Comparison of ENCODE assay signal across 8 cellular contexts in the genomic region with DNA sequence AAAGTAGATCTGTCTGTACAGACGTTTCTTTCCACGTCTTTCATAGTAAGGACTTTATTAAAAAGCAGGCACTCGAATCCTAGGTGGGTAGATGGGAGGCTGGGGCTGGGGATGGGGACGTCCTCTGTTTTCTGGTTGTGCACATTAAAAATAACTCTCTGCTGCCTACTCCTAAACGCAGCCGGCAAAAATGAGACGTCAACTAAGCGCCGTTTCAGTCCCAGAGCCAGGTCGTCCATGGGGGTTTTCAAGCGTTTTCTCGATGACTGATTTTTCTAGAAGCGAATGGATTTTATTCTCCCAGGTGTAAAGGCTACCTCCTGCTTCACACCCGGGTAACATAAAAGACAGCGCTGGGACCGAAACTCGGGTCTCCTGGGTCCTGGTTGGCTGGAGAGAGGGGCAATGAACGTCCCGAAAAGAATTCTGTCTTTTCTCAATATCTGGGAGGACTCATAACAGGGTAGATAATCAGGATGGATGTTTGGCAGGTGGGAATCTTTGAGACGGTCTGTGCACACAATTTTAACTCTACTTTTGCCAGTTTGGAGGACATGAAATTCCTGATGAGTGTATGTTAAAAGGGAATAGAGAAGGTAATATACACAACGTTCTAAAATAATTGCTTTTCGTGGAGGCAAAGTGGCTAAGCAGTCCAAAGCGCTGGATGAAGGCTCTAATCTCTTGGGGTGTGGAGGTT. TPM values are rescaled to one million over a fixed set of nuclear protein-coding genes. Genes with fewer than 3 reads are reported as not detected.
DNase-seq lines count a peak whose midpoint lies in the region; TF ChIP-seq lines count a peak whose summit lies in the region.

No MANE protein-coding gene starts in this region.

- H3K4me1 ChIP-seq in ascending aorta (no peaks in the 10 kb centered on the region), mesodermal cell (ENCODE audit: control insufficient read depth, insufficient read depth, low read length, poor library complexity, severe bottlenecking) (no peaks in the 10 kb centered on the region)

- WGBS in mesodermal cell (ENCODE audit: insufficient coverage in 2 of 2), 2 experiments, result 19 to 34% methylated on average over 12 to 21 of the region's 23 CpGs

- H3K4me3 ChIP-seq in ascending aorta, result peak overlapping the region; percentile 21 to 25
- H3K4me3 ChIP-seq in mesodermal cell (ENCODE audit: extremely low read depth, insufficient read depth, low read length, poor library complexity, severe bottlenecking), result peak overlapping the region; percentile 67

- POLR2A ChIA-PET in HEK293T (lab: Yijun Ruan, JAX), result no interaction called here

- CTCF ChIA-PET in HEK293T (lab: Yijun Ruan, JAX), result no interaction called here

- H3K36me3 ChIP-seq in ascending aorta, result no peaks in the 10 kb centered on the region
- H3K36me3 ChIP-seq in mesodermal cell (ENCODE audit: control insufficient read depth, insufficient read depth, low read length), result no peaks in the 10 kb centered on the region

- H3K27ac ChIP-seq in ascending aorta (no peak overlapping the region), mesodermal cell (ENCODE audit: low read depth, low read length, severe bottlenecking) (peak overlapping the region; percentile 67)

- intact Hi-C loops in ascending aorta (cut with DNase I), result no loop called here
- intact Hi-C loops in posterior cingulate gyrus (cut with DNase I), result no loop called here

- DNase-seq in AG20443 (ENCODE audit: low spot score) (peak; percentile 32), HEK293T (ENCODE audit: extremely low spot score) (peak; percentile 26), ascending aorta (ENCODE audit: low spot score in 2 of 2) (no peak), SKM-1 (lab: John Stamatoyannopoulos, UW; ENCODE audit: unreplicated experiment) (no peak), COR-L47 (lab: John Stamatoyannopoulos, UW) (no peak), posterior cingulate gyrus (no peak), NCI-H2029 (lab: John Stamatoyannopoulos, UW) (no peak)

- H3K27me3 ChIP-seq in ascending aorta, result no peaks in the 10 kb centered on the region

- H3K9me3 ChIP-seq in ascending aorta (no peaks in the 10 kb centered on the region), mesodermal cell (ENCODE audit: control insufficient read depth, low read length) (no peaks in the 10 kb centered on the region)

- TF ChIP-seq CTCF in ascending aorta (IDR thresholded peaks at IDR 0.05), result no peak

TF ChIP-seq in HEK293T, 16 proteins besides CTCF, POLR2A, EP300 and RAD21:
- no peak for TF ChIP-seq FOXK2 (IDR thresholded peaks at IDR 0.05)
- no peak for TF ChIP-seq ZNF384 (IDR thresholded peaks at IDR 0.05)
- no peak for TF ChIP-seq FOXA1 (IDR thresholded peaks at IDR 0.05)
- no peak for TF ChIP-seq L3MBTL2 (conservative IDR thresholded peaks at IDR 0.05)
- no peak for TF ChIP-seq NFRKB (IDR thresholded peaks at IDR 0.05)
- TF ChIP-seq CTBP1 (IDR thresholded peaks at IDR 0.05; ENCODE audit: borderline replicate concordance), result no peak
- no peak for TF ChIP-seq ARNT (IDR thresholded peaks at IDR 0.05)
- no peak for TF ChIP-seq ELF4 (IDR thresholded peaks at IDR 0.05)
- TF ChIP-seq SP1 (IDR thresholded peaks at IDR 0.05), result no peak
- no peak for TF ChIP-seq PKNOX1 (IDR thresholded peaks at IDR 0.05)
- no peak for TF ChIP-seq TARDBP (IDR thresholded peaks at IDR 0.05)
- TF ChIP-seq LEF1 (IDR thresholded peaks at IDR 0.05; ENCODE audit: borderline replicate concordance), result no peak
- TF ChIP-seq FOXM1 (IDR thresholded peaks at IDR 0.05; ENCODE audit: borderline replicate concordance), result no peak
- TF ChIP-seq BHLHE40 (IDR thresholded peaks at IDR 0.05; ENCODE audit: borderline replicate concordance), result no peak
- TF ChIP-seq SUZ12 (IDR thresholded peaks at IDR 0.05), result no peak
- no peak for TF ChIP-seq HDGF (IDR thresholded peaks at IDR 0.05; ENCODE audit: borderline replicate concordance)
TF ChIP-seq in HEK293T: peak in this region for 0.

RNA-seq across cellular contexts. Expression of gene GPX6, which starts 25.3 kb away (rescaled TPM):
- total RNA-seq in ascending aorta, result not detected
- polyA plus RNA-seq in mesodermal cell (2013, experiment 1 of 2), result not detected
- polyA plus RNA-seq in mesodermal cell (2013, experiment 2 of 2), result not detected

RNA-seq across cellular contexts. Expression of gene GPX5, which starts 35.3 kb away (rescaled TPM):
- not detected for total RNA-seq in ascending aorta
- polyA plus RNA-seq in mesodermal cell (2013, experiment 1 of 2), result 2.6 TPM
- polyA plus RNA-seq in mesodermal cell (2013, experiment 2 of 2), result 2.3 TPM

RNA-seq across cellular contexts. Expression of gene ZSCAN23, which starts 47.0 kb away (rescaled TPM):
- not detected for total RNA-seq in ascending aorta
- polyA plus RNA-seq in mesodermal cell (2013, experiment 1 of 2), result 3.5 TPM
- polyA plus RNA-seq in mesodermal cell (2013, experiment 2 of 2), result 4.9 TPM

Comparison
In these comparisons a context has a peak if more than half of its experiments do, and no peak if none do; other contexts are left out.
1. DNase-seq: peak in AG20443 (single experiment) and HEK293T (single experiment); none in ascending aorta (0 of 2), SKM-1 (single experiment), COR-L47 (single experiment), posterior cingulate gyrus (0 of 10) and NCI-H2029 (single experiment).